16 cellular contexts compared by ENCODE assay signal in genomic region chr14:70534904-70535303, GRCh38. TPM values are rescaled to one million over a fixed set of nuclear protein-coding genes. Genes with fewer than 3 reads are reported as not detected.
A peak's percentile ranks its signal among the peaks of the same experiment; 100 is the strongest.
DNase-seq lines count a peak whose midpoint lies in the region.
"Had no signal": no experiment of that assay in that cellular context is flagged by ENCODE, and none has a peak within 500 bp of the region (broad histone marks: within the 10 kb centered on the region; RNA-seq: fewer than 3 reads in every experiment).

Gene ADAM20, minus strand, starts transcription at chr14:70535004. Its CDS starts 10,247 bp downstream, at chr14:70524757.

- H3K4me1 ChIP-seq in mesenchymal stem cell (ENCODE audit: control insufficient read depth, insufficient read depth, low read depth, low read length), result no peaks in the 10 kb centered on the region
- H3K4me1 ChIP-seq: A549, Caco-2 had no signal

- H3K9me3 ChIP-seq in mesenchymal stem cell (ENCODE audit: control insufficient read depth, low read length), result peaks cover 4% of the 10 kb centered on the region
- H3K9me3 ChIP-seq: A549 had no signal

- H2BK5ac ChIP-seq in mesenchymal stem cell (ENCODE audit: low read depth, low read length, poor library complexity, severe bottlenecking), result peak within 1 kb of the TSS; percentile 12

- H3K79me1 ChIP-seq in mesenchymal stem cell (replicated peaks; ENCODE audit: low read length, poor library complexity, severe bottlenecking), result no peaks in the 10 kb centered on the region

- H3K23ac ChIP-seq in mesenchymal stem cell (ENCODE audit: low read length in 2 of 2), result no peak within 1 kb of the TSS

- H3K14ac ChIP-seq in mesenchymal stem cell (ENCODE audit: low read length in 2 of 2), result no peak within 1 kb of the TSS

- peak; percentile 6 for DNase-seq in NCI-H748 (lab: John Stamatoyannopoulos, UW; ENCODE audit: unreplicated experiment)
- DNase-seq in NCI-H748 treated with DMSO at 0.1 percent for 48 hours (lab: John Stamatoyannopoulos, UW), result no peak
- no peak for DNase-seq in mesenchymal stem cell
- no peak for DNase-seq in stimulated activated CD4-positive, alpha-beta T cell treated with anti-CD3 and anti-CD28 coated beads, Interleukin-15, amount 100 ng/mL, for 24 hours
- DNase-seq in SKM-1 treated with dmso at 0.1 percent for 144 hours (lab: John Stamatoyannopoulos, UW; ENCODE audit: unreplicated experiment), result no peak
- DNase-seq: AML-193; Caco-2; Calu3; CD4-positive, alpha-beta T cell; CD8-positive, alpha-beta T cell; DMS79 treated with DMSO at 0.1 percent for 48 hours; GF-D8 had no signal

- no peak within 1 kb of the TSS for H3K9ac ChIP-seq in mesenchymal stem cell (ENCODE audit: low read length)
- H3K9ac ChIP-seq: BLaER1 treated with 17β-estradiol and CSF1 and Interleukin-3, amounts not matched to agents 10 nM and 100 nM had no signal

- no peak within 1 kb of the TSS for H3K18ac ChIP-seq in mesenchymal stem cell (ENCODE audit: low read depth in 1 of 2, low read length in 2 of 2)

- H2BK12ac ChIP-seq in mesenchymal stem cell (ENCODE audit: low read length in 2 of 2), result no peak within 1 kb of the TSS

- no peak within 1 kb of the TSS for H2AFZ ChIP-seq in mesenchymal stem cell (ENCODE audit: low read depth, low read length)

- no peak within 1 kb of the TSS for H4K91ac ChIP-seq in mesenchymal stem cell (ENCODE audit: low read length)

- no peaks in the 10 kb centered on the region for H3K27me3 ChIP-seq in mesenchymal stem cell (ENCODE audit: control insufficient read depth in 1 of 2, insufficient read depth in 1 of 2, low read length in 2 of 2)
- H3K27me3 ChIP-seq: BLaER1 treated with 17β-estradiol and CSF1 and Interleukin-3, amounts not matched to agents 10 nM and 100 nM had no signal

- no peak within 1 kb of the TSS for H3K4ac ChIP-seq in mesenchymal stem cell (ENCODE audit: low read depth in 1 of 2, low read length in 2 of 2)

- H3K4me2 ChIP-seq in mesenchymal stem cell (ENCODE audit: low read length, poor library complexity, severe bottlenecking), result no peak within 1 kb of the TSS
- H3K4me2 ChIP-seq: A549; BLaER1 treated with 17β-estradiol and CSF1 and Interleukin-3, amounts not matched to agents 10 nM and 100 nM had no signal

- no peak within 1 kb of the TSS for H2AK5ac ChIP-seq in mesenchymal stem cell (ENCODE audit: low read length, severe bottlenecking)

- H3K36me3 ChIP-seq in mesenchymal stem cell (ENCODE audit: control insufficient read depth in 1 of 2, insufficient read depth in 2 of 2, low read depth in 1 of 2, low read length in 2 of 2), result peaks cover 0 to 1% of the 10 kb centered on the region in 2 experiments

- no peak within 1 kb of the TSS for H4K8ac ChIP-seq in mesenchymal stem cell (ENCODE audit: low read length)

- H2BK15ac ChIP-seq in mesenchymal stem cell (ENCODE audit: low read depth, poor library complexity, severe bottlenecking), result no peak within 1 kb of the TSS

- H2BK120ac ChIP-seq in mesenchymal stem cell (ENCODE audit: low read depth, low read length), result no peak within 1 kb of the TSS

- H3K4me3 ChIP-seq in mesenchymal stem cell (ENCODE audit: insufficient read depth in 1 of 2, low read depth in 1 of 2, low read length in 2 of 2), result no peak within 1 kb of the TSS
- H3K4me3 ChIP-seq: A549; BLaER1 treated with 17β-estradiol and CSF1 and Interleukin-3, amounts not matched to agents 10 nM and 100 nM had no signal

- H3K27ac ChIP-seq in mesenchymal stem cell (ENCODE audit: low read length, poor library complexity, severe bottlenecking), result no peak within 1 kb of the TSS
- H3K27ac ChIP-seq: 22Rv1; A549; BLaER1 treated with 17β-estradiol and CSF1 and Interleukin-3, amounts not matched to agents 10 nM and 100 nM; C4-2B had no signal

RNA-seq across cellular contexts. Expression of gene ADAM20, which starts in this region (rescaled TPM):
- not detected for polyA plus RNA-seq in mesenchymal stem cell (2013, experiment 1 of 2)
- 0.03 TPM for polyA plus RNA-seq in mesenchymal stem cell (2013, experiment 2 of 2)
